Comparison of ENCODE assay signal across 16 cellular contexts in genomic region chr4:118173126-118173525, GRCh38.
"Had no signal": no experiment of that assay in that cellular context is flagged by ENCODE, and none has a peak within 500 bp of the region (broad histone marks: within the 10 kb centered on the region; RNA-seq: fewer than 3 reads in every experiment).

No MANE protein-coding gene starts in this region.

- DNase-seq: activated B cell treated with CpG ODN at 0.5 μM for 24 hours; activated CD4-positive, alpha-beta T cell treated with anti-CD3 and anti-CD28 coated beads for 48 hours; activated CD8-positive, alpha-beta memory T cell treated with anti-CD3 and anti-CD28 coated beads, Interleukin-2, amount 50 U/mL, for 48 hours; activated gamma-delta T cell treated with Interleukin-2 at 50 U/mL for 16 hours; activated T-cell treated with anti-CD3 and anti-CD28 coated beads, Interleukin-2, amount 50 U/mL, for 72 hours; cerebellar nuclear complex; erythroblast; foreskin keratinocyte; immature natural killer cell; retina; stimulated activated naive B cell treated with anti-CD40 and anti-IgM and Interleukin-4, amounts not matched to agents 10 μg/mL and 1 μg/mL and 100 μg/mL, for 72 hours; T-helper 17 cell; thyroid gland had no signal

- H3K36me3 Mint-ChIP-seq: activated naive CD8-positive, alpha-beta T cell; immature natural killer cell; neural progenitor cell; stimulated activated naive B cell treated with anti-CD40 and anti-IgM and Interleukin-4, amounts not matched to agents 10 μg/mL and 1 μg/mL and 100 μg/mL, for 72 hours had no signal

- H3K36me3 ChIP-seq: neural progenitor cell, thyroid gland had no signal

- H3K27me3 Mint-ChIP-seq: activated B cell treated with CpG ODN at 0.5 μM for 24 hours; stimulated activated naive B cell treated with anti-CD40 and anti-IgM and Interleukin-4, amounts not matched to agents 10 μg/mL and 1 μg/mL and 100 μg/mL, for 72 hours had no signal

- H3K27ac Mint-ChIP-seq: activated B cell treated with CpG ODN at 0.5 μM for 24 hours; activated naive CD8-positive, alpha-beta T cell; activated T-cell treated with anti-CD3 and anti-CD28 coated beads, Interleukin-2, amount 50 U/mL, for 72 hours; immature natural killer cell; neural progenitor cell; stimulated activated naive B cell treated with anti-CD40 and anti-IgM and Interleukin-4, amounts not matched to agents 10 μg/mL and 1 μg/mL and 100 μg/mL, for 72 hours; T-helper 17 cell had no signal

- H3K4me3 ChIP-seq: neural progenitor cell, thyroid gland had no signal

- H3K4me1 ChIP-seq: foreskin keratinocyte, neural progenitor cell, parathyroid adenoma, thyroid gland had no signal

- H3K27ac ChIP-seq: foreskin keratinocyte, neural progenitor cell, parathyroid adenoma, thyroid gland had no signal

- H3K27me3 ChIP-seq: foreskin keratinocyte, neural progenitor cell, thyroid gland had no signal

- H3K9me3 ChIP-seq: thyroid gland had no signal

- H3K9me3 Mint-ChIP-seq: activated B cell treated with CpG ODN at 0.5 μM for 24 hours; activated T-cell treated with anti-CD3 and anti-CD28 coated beads, Interleukin-2, amount 50 U/mL, for 72 hours; neural progenitor cell; stimulated activated naive B cell treated with anti-CD40 and anti-IgM and Interleukin-4, amounts not matched to agents 10 μg/mL and 1 μg/mL and 100 μg/mL, for 72 hours had no signal

- ATAC-seq: foreskin keratinocyte; stimulated activated naive B cell treated with anti-CD40 and anti-IgM and Interleukin-4, amounts not matched to agents 10 μg/mL and 1 μg/mL and 100 μg/mL, for 72 hours; T-helper 17 cell had no signal

- H3K4me1 Mint-ChIP-seq: activated B cell treated with CpG ODN at 0.5 μM for 24 hours; immature natural killer cell; stimulated activated naive B cell treated with anti-CD40 and anti-IgM and Interleukin-4, amounts not matched to agents 10 μg/mL and 1 μg/mL and 100 μg/mL, for 72 hours had no signal

- H3K4me3 Mint-ChIP-seq: activated B cell treated with CpG ODN at 0.5 μM for 24 hours; activated naive CD8-positive, alpha-beta T cell; activated T-cell treated with anti-CD3 and anti-CD28 coated beads, Interleukin-2, amount 50 U/mL, for 72 hours; immature natural killer cell; neural progenitor cell; stimulated activated naive B cell treated with anti-CD40 and anti-IgM and Interleukin-4, amounts not matched to agents 10 μg/mL and 1 μg/mL and 100 μg/mL, for 72 hours; T-helper 17 cell had no signal
